In the genomic region with DNA sequence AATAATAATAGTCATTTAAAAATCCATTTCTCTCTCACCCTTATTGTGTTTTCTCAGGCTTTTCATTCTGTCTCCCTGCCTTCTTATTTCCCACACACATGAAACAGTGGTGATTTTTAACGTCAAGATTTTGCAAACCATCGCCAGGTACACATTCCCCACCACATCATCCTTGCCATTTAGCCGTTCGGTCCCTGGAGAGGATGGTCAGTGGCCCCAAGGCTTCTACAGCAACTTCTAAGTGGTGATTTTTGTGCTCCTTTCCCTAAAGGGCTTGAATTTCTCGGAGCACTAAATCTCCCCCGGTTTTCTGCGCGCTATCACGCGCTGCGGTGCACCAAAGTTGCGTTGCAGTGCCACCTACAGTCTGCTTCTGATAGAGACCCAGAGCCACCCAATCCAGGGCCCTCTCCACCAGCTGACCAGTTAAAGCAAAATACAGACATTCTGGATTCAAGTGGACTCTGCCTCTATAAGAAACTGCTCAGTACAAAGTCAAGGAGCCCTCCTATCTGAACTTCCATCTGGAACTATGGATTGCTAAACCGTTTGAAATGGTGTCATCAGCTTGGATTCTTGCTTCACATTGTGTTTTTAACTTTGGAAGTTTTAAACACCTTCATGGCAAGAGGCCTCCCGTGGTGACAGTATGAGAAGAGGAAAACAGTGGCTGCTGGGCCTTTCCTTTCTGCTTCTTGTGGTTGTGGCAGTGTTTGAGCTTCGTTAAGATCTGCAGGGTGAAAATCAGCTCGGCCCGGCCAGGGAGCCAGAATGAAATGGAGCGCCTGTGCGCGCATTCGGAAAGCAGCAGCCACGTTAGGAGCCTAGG, we compare ENCODE assay signal across 1 cellular context.
TF ChIP-seq lines count a peak whose summit lies in the region.

No MANE protein-coding gene starts in this region.

TF ChIP-seq in HepG2, 621 proteins besides CTCF, POLR2A, EP300 and RAD21 (continued from another document and continues in another):
- TF ChIP-seq, protein P1, sequence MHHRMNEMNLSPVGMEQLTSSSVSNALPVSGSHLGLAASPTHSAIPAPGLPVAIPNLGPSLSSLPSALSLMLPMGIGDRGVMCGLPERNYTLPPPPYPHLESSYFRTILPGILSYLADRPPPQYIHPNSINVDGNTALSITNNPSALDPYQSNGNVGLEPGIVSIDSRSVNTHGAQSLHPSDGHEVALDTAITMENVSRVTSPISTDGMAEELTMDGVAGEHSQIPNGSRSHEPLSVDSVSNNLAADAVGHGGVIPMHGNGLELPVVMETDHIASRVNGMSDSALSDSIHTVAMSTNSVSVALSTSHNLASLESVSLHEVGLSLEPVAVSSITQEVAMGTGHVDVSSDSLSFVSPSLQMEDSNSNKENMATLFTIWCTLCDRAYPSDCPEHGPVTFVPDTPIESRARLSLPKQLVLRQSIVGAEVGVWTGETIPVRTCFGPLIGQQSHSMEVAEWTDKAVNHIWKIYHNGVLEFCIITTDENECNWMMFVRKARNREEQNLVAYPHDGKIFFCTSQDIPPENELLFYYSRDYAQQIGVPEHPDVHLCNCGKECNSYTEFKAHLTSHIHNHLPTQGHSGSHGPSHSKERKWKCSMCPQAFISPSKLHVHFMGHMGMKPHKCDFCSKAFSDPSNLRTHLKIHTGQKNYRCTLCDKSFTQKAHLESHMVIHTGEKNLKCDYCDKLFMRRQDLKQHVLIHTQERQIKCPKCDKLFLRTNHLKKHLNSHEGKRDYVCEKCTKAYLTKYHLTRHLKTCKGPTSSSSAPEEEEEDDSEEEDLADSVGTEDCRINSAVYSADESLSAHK (CRISPR knock-in tag; IDR thresholded peaks at IDR 0.05; ENCODE audit: borderline replicate concordance), result 0 out of 2 replicates have a peak, but pooled peaks have one; percentile 44
- no peak for TF ChIP-seq TAF15 (IDR thresholded peaks at IDR 0.05; ENCODE audit: low read depth, low read length, poor library complexity, severe bottlenecking)
- TF ChIP-seq ZNF780A (CRISPR knock-in tag; IDR thresholded peaks at IDR 0.05), result no peak
- TF ChIP-seq SAP130 (CRISPR knock-in tag; IDR thresholded peaks at IDR 0.05; ENCODE audit: low read depth), result no peak
- TF ChIP-seq MTF2 (CRISPR knock-in tag; IDR thresholded peaks at IDR 0.05; ENCODE audit: borderline replicate concordance), result no peak
- TF ChIP-seq KLF13 (CRISPR knock-in tag; IDR thresholded peaks at IDR 0.05), result no peak
- TF ChIP-seq ZNF629 (CRISPR knock-in tag; conservative IDR thresholded peaks at IDR 0.05), result no peak
- no peak for TF ChIP-seq CENPT (CRISPR knock-in tag; IDR thresholded peaks at IDR 0.05; ENCODE audit: low read depth)
- no peak for TF ChIP-seq ZNF468 (CRISPR knock-in tag; IDR thresholded peaks at IDR 0.05)
- TF ChIP-seq, protein P2, sequence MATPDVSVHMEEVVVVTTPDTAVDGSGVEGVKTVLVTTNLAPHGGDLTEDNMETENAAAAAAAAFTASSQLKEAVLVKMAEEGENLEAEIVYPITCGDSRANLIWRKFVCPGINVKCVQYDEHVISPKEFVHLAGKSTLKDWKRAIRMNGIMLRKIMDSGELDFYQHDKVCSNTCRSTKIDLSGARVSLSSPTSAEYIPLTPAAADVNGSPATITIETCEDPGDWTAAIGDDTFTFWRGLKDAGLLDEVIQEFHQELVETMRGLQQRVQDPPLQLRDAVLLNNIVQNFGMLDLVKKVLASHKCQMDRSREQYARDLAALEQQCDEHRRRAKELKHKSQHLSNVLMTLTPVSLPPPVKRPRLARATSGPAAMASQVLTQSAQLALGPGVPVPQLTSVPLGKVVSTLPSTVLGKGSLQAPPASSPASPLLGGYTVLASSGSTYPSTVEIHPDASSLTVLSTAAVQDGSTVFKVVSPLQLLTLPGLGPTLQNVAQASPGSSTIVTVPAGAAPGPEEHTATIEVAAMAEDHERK (CRISPR knock-in tag; IDR thresholded peaks at IDR 0.05; ENCODE audit: low read depth), result no peak
- TF ChIP-seq, protein P3, sequence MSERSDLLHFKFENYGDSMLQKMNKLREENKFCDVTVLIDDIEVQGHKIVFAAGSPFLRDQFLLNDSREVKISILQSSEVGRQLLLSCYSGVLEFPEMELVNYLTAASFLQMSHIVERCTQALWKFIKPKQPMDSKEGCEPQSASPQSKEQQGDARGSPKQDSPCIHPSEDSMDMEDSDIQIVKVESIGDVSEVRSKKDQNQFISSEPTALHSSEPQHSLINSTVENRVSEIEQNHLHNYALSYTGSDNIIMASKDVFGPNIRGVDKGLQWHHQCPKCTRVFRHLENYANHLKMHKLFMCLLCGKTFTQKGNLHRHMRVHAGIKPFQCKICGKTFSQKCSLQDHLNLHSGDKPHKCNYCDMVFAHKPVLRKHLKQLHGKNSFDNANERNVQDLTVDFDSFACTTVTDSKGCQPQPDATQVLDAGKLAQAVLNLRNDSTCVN (CRISPR knock-in tag; IDR thresholded peaks at IDR 0.05; ENCODE audit: borderline replicate concordance), result no peak
- TF ChIP-seq HCFC1 (IDR thresholded peaks at IDR 0.05; ENCODE audit: low read depth, low read length), result no peak
- no peak for TF ChIP-seq ETV6 (CRISPR knock-in tag; conservative IDR thresholded peaks at IDR 0.05)
- TF ChIP-seq, protein P4, sequence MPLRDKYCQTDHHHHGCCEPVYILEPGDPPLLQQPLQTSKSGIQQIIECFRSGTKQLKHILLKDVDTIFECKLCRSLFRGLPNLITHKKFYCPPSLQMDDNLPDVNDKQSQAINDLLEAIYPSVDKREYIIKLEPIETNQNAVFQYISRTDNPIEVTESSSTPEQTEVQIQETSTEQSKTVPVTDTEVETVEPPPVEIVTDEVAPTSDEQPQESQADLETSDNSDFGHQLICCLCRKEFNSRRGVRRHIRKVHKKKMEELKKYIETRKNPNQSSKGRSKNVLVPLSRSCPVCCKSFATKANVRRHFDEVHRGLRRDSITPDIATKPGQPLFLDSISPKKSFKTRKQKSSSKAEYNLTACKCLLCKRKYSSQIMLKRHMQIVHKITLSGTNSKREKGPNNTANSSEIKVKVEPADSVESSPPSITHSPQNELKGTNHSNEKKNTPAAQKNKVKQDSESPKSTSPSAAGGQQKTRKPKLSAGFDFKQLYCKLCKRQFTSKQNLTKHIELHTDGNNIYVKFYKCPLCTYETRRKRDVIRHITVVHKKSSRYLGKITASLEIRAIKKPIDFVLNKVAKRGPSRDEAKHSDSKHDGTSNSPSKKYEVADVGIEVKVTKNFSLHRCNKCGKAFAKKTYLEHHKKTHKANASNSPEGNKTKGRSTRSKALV (CRISPR knock-in tag; IDR thresholded peaks at IDR 0.05), result peak; percentile 43; the same call in 1 of the 2 replicates
- no peak for TF ChIP-seq U2AF1 (optimal IDR thresholded peaks at IDR 0.05; ENCODE audit: low read depth, low read length)
- no peak for TF ChIP-seq ZNF572 (CRISPR knock-in tag; IDR thresholded peaks at IDR 0.05)
- no peak for TF ChIP-seq ZSCAN20 (CRISPR knock-in tag; IDR thresholded peaks at IDR 0.05; ENCODE audit: borderline replicate concordance)
- TF ChIP-seq, protein P5, sequence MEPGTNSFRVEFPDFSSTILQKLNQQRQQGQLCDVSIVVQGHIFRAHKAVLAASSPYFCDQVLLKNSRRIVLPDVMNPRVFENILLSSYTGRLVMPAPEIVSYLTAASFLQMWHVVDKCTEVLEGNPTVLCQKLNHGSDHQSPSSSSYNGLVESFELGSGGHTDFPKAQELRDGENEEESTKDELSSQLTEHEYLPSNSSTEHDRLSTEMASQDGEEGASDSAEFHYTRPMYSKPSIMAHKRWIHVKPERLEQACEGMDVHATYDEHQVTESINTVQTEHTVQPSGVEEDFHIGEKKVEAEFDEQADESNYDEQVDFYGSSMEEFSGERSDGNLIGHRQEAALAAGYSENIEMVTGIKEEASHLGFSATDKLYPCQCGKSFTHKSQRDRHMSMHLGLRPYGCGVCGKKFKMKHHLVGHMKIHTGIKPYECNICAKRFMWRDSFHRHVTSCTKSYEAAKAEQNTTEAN (CRISPR knock-in tag; conservative IDR thresholded peaks at IDR 0.05), result no peak
- no peak for TF ChIP-seq ZNF678 (CRISPR knock-in tag; IDR thresholded peaks at IDR 0.05)
- no peak; the same call in 1 of the 2 replicates for TF ChIP-seq HMG20B (CRISPR knock-in tag; conservative IDR thresholded peaks at IDR 0.05)
- TF ChIP-seq GPN1 (CRISPR knock-in tag; IDR thresholded peaks at IDR 0.05; ENCODE audit: borderline replicate concordance), result no peak
- 0 out of 2 replicates have a peak, but pooled peaks have one; percentile 73 for TF ChIP-seq TSC22D2 (CRISPR knock-in tag; IDR thresholded peaks at IDR 0.05; ENCODE audit: borderline replicate concordance)
- 0 out of 2 replicates have a peak, but pooled peaks have one; percentile 25 for TF ChIP-seq RNF2 (conservative IDR thresholded peaks at IDR 0.05; ENCODE audit: low read depth)
- no peak for TF ChIP-seq ZSCAN29 (CRISPR knock-in tag; conservative IDR thresholded peaks at IDR 0.05)
- TF ChIP-seq, protein P6, sequence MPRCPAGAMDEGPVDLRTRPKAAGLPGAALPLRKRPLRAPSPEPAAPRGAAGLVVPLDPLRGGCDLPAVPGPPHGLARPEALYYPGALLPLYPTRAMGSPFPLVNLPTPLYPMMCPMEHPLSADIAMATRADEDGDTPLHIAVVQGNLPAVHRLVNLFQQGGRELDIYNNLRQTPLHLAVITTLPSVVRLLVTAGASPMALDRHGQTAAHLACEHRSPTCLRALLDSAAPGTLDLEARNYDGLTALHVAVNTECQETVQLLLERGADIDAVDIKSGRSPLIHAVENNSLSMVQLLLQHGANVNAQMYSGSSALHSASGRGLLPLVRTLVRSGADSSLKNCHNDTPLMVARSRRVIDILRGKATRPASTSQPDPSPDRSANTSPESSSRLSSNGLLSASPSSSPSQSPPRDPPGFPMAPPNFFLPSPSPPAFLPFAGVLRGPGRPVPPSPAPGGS (CRISPR knock-in tag; IDR thresholded peaks at IDR 0.05), result no peak
- no peak for TF ChIP-seq KAT2B (IDR thresholded peaks at IDR 0.05; ENCODE audit: borderline replicate concordance, low read depth, low read length)
- TF ChIP-seq, protein P7, sequence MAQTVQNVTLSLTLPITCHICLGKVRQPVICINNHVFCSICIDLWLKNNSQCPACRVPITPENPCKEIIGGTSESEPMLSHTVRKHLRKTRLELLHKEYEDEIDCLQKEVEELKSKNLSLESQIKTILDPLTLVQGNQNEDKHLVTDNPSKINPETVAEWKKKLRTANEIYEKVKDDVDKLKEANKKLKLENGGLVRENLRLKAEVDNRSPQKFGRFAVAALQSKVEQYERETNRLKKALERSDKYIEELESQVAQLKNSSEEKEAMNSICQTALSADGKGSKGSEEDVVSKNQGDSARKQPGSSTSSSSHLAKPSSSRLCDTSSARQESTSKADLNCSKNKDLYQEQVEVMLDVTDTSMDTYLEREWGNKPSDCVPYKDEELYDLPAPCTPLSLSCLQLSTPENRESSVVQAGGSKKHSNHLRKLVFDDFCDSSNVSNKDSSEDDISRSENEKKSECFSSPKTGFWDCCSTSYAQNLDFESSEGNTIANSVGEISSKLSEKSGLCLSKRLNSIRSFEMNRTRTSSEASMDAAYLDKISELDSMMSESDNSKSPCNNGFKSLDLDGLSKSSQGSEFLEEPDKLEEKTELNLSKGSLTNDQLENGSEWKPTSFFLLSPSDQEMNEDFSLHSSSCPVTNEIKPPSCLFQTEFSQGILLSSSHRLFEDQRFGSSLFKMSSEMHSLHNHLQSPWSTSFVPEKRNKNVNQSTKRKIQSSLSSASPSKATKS (CRISPR knock-in tag; IDR thresholded peaks at IDR 0.05), result no peak
- TF ChIP-seq, protein P8, sequence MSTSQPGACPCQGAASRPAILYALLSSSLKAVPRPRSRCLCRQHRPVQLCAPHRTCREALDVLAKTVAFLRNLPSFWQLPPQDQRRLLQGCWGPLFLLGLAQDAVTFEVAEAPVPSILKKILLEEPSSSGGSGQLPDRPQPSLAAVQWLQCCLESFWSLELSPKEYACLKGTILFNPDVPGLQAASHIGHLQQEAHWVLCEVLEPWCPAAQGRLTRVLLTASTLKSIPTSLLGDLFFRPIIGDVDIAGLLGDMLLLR (CRISPR knock-in tag; IDR thresholded peaks at IDR 0.05), result no peak
- no peak for TF ChIP-seq GATAD1 (CRISPR knock-in tag; IDR thresholded peaks at IDR 0.05)
- peak; percentile 73 for TF ChIP-seq ZSCAN9 (CRISPR knock-in tag; IDR thresholded peaks at IDR 0.05; ENCODE audit: borderline replicate concordance)
- no peak for TF ChIP-seq TBP (CRISPR knock-in tag; IDR thresholded peaks at IDR 0.05)
- no peak for TF ChIP-seq ZNF761 (CRISPR knock-in tag; conservative IDR thresholded peaks at IDR 0.05)
- TF ChIP-seq ZNF841 (CRISPR knock-in tag; IDR thresholded peaks at IDR 0.05; ENCODE audit: borderline replicate concordance), result no peak
- TF ChIP-seq ZNF101 (CRISPR knock-in tag; IDR thresholded peaks at IDR 0.05; ENCODE audit: borderline replicate concordance, low read depth), result no peak
- TF ChIP-seq ZNF616 (CRISPR knock-in tag; IDR thresholded peaks at IDR 0.05; ENCODE audit: low read depth), result no peak
- 0 out of 2 replicates have a peak, but pooled peaks have one; percentile 32 for TF ChIP-seq NRL (CRISPR knock-in tag; IDR thresholded peaks at IDR 0.05; ENCODE audit: borderline replicate concordance)
- TF ChIP-seq ELF3 (CRISPR knock-in tag; IDR thresholded peaks at IDR 0.05), result peak; percentile 64; the same call in 1 of the 2 replicates
- TF ChIP-seq TEAD2 (CRISPR knock-in tag; IDR thresholded peaks at IDR 0.05), result no peak
- no peak for TF ChIP-seq TRIM24 (CRISPR knock-in tag; IDR thresholded peaks at IDR 0.05)
- TF ChIP-seq, protein P9, sequence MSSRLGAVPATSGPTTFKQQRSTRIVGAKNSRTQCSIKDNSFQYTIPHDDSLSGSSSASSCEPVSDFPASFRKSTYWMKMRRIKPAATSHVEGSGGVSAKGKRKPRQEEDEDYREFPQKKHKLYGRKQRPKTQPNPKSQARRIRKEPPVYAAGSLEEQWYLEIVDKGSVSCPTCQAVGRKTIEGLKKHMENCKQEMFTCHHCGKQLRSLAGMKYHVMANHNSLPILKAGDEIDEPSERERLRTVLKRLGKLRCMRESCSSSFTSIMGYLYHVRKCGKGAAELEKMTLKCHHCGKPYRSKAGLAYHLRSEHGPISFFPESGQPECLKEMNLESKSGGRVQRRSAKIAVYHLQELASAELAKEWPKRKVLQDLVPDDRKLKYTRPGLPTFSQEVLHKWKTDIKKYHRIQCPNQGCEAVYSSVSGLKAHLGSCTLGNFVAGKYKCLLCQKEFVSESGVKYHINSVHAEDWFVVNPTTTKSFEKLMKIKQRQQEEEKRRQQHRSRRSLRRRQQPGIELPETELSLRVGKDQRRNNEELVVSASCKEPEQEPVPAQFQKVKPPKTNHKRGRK (CRISPR knock-in tag; IDR thresholded peaks at IDR 0.05), result no peak
- TF ChIP-seq PHF20 (CRISPR knock-in tag; IDR thresholded peaks at IDR 0.05), result no peak
- no peak for TF ChIP-seq SOX6 (IDR thresholded peaks at IDR 0.05)
- no peak for TF ChIP-seq SOX6 (CRISPR knock-in tag; IDR thresholded peaks at IDR 0.05)
- no peak for TF ChIP-seq ISL2 (CRISPR knock-in tag; IDR thresholded peaks at IDR 0.05)
- 0 out of 2 replicates have a peak, but pooled peaks have one; percentile 13 for TF ChIP-seq SOX5 (CRISPR knock-in tag; IDR thresholded peaks at IDR 0.05; ENCODE audit: borderline replicate concordance)
- no peak for TF ChIP-seq TP53 (CRISPR knock-in tag; conservative IDR thresholded peaks at IDR 0.05)
- TF ChIP-seq, protein P10, sequence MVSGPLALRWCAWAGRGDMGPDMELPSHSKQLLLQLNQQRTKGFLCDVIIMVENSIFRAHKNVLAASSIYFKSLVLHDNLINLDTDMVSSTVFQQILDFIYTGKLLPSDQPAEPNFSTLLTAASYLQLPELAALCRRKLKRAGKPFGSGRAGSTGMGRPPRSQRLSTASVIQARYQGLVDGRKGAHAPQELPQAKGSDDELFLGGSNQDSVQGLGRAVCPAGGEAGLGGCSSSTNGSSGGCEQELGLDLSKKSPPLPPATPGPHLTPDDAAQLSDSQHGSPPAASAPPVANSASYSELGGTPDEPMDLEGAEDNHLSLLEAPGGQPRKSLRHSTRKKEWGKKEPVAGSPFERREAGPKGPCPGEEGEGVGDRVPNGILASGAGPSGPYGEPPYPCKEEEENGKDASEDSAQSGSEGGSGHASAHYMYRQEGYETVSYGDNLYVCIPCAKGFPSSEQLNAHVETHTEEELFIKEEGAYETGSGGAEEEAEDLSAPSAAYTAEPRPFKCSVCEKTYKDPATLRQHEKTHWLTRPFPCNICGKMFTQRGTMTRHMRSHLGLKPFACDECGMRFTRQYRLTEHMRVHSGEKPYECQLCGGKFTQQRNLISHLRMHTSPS (CRISPR knock-in tag; IDR thresholded peaks at IDR 0.05; ENCODE audit: low read depth), result no peak
- TF ChIP-seq NCOA2 (CRISPR knock-in tag; IDR thresholded peaks at IDR 0.05), result no peak; the same call in 1 of the 2 replicates
